In genomic region chr5:126615286-126615685, GRCh38 we compare ENCODE assay signal across 11 cellular contexts. TPM values are rescaled to one million over a fixed set of nuclear protein-coding genes. Genes with fewer than 3 reads are reported as not detected.
A peak's percentile ranks its signal among the peaks of the same experiment; 100 is the strongest.
DNase-seq lines count a peak whose midpoint lies in the region; ATAC-seq and TF ChIP-seq lines count a peak whose summit lies in the region.
"Had no signal": no experiment of that assay in that cellular context is flagged by ENCODE, and none has a peak within 500 bp of the region (broad histone marks: within the 10 kb centered on the region; RNA-seq: fewer than 3 reads in every experiment).

No MANE protein-coding gene starts in this region.

- DNase-seq in MM.1S (peak; percentile 95), NCI-H69 (lab: John Stamatoyannopoulos, UW) (no peak), MG63 (no peak), C1 segment of cervical spinal cord (lab: John Stamatoyannopoulos, UW) (no peak), NCI-H2196 (lab: John Stamatoyannopoulos, UW; ENCODE audit: unreplicated experiment) (no peak)
- DNase-seq: CD4-positive, alpha-beta memory T cell; NK-92 treated with Interleukin-12 subunit alpha and Interleukin-12 subunit beta, amount 100 ng/mL, for 24 hours; stimulated activated CD8-positive, alpha-beta memory T cell treated with anti-CD3 and anti-CD28 coated beads, Interleukin-4, amount 100 ng/mL, for 48 hours had no signal

- H3K4me3 ChIP-seq in MM.1S (ENCODE audit: low read length) (peak overlapping the region; percentile 39; the same call in 1 of the 2 replicates), MG63 (no peak overlapping the region)

- H3K9me3 ChIP-seq in MM.1S (replicated peaks; ENCODE audit: insufficient read depth, low read length) (no peaks in the 10 kb centered on the region), MG63 (no peaks in the 10 kb centered on the region)

- no peaks in the 10 kb centered on the region for H4K20me1 ChIP-seq in MM.1S (ENCODE audit: insufficient read depth, low read length)

- H3K27ac ChIP-seq in MM.1S (ENCODE audit: low read length): peak overlapping the region; percentile 96

- ATAC-seq in GM18498 (IDR thresholded peaks at IDR 0.05; ENCODE audit: unreplicated experiment): peak; percentile 91
- peak; percentile 96 for ATAC-seq in GM19455 (IDR thresholded peaks at IDR 0.05; ENCODE audit: unreplicated experiment)
- ATAC-seq in HG02943 (IDR thresholded peaks at IDR 0.05; ENCODE audit: low read depth, unreplicated experiment): peak; percentile 92

- H3K4me2 ChIP-seq in MM.1S (ENCODE audit: low read depth, low read length): peak overlapping the region; percentile 48

- H3K9me2 ChIP-seq in MM.1S (replicated peaks; ENCODE audit: insufficient read depth, low read length): no peaks in the 10 kb centered on the region

- peaks cover 84% of the 10 kb centered on the region for H3K79me2 ChIP-seq in MM.1S (ENCODE audit: low read length)

- H2AFZ ChIP-seq in MM.1S (ENCODE audit: low read length): no peak overlapping the region

- H3K27me3 ChIP-seq in MM.1S (replicated peaks; ENCODE audit: insufficient read depth, low read length) (no peaks in the 10 kb centered on the region), MG63 (no peaks in the 10 kb centered on the region)

- H3K4me1 ChIP-seq in MM.1S (ENCODE audit: low read length): peaks cover 44% of the 10 kb centered on the region

- TF ChIP-seq CTCF in MM.1S (IDR thresholded peaks at IDR 0.05; ENCODE audit: low read length): peak; percentile 78

- H3K9ac ChIP-seq in MM.1S (ENCODE audit: low read length): peak overlapping the region; percentile 49; the same call in 1 of the 2 replicates

- peaks cover 10% of the 10 kb centered on the region; the same call in 1 of the 2 replicates for H3K36me3 ChIP-seq in MM.1S (replicated peaks; ENCODE audit: insufficient read depth, low read length)
- peaks cover 65% of the 10 kb centered on the region for H3K36me3 ChIP-seq in MG63

- H3F3A ChIP-seq in MM.1S (ENCODE audit: insufficient read depth, low read length): peaks cover 36% of the 10 kb centered on the region

RNA-seq across cellular contexts. Expression of gene PHAX, which starts 14.5 kb away (rescaled TPM):
- total RNA-seq in MG63 (2014; rRNA removed; shearing (Covaris generic); ENCODE audit: low replicate concordance): 65.1 and 90.6 TPM in 2 replicates

RNA-seq across cellular contexts. Expression of gene ALDH7A1, which starts 20.3 kb away (rescaled TPM):
- total RNA-seq in MG63 (2014; rRNA removed; shearing (Covaris generic); ENCODE audit: low replicate concordance): 103 and 107 TPM in 2 replicates
